In genomic region chr7:76246804-76247389, GRCh38 we compare ENCODE assay signal across 24 cellular contexts. TPM values are rescaled to one million over a fixed set of nuclear protein-coding genes. Genes with fewer than 3 reads are reported as not detected.
DNase-seq lines count a peak whose midpoint lies in the region; ATAC-seq, FAIRE-seq and TF ChIP-seq lines count a peak whose summit lies in the region.
"Had no signal": no experiment of that assay in that cellular context is flagged by ENCODE, and none has a peak within 500 bp of the region (broad histone marks: within the 10 kb centered on the region; RNA-seq: fewer than 3 reads in every experiment).

No MANE protein-coding gene starts in this region.

- FAIRE-seq in A549 (lab: Jason Lieb, UNC): no peak
- FAIRE-seq: G401.6 had no signal

- DNase-seq in A549 (ENCODE audit: low read depth in 1 of 2, low spot score in 1 of 2) (no peak), LHCN-M2 (ENCODE audit: low read depth) (peak; percentile 36), RWPE2 (ENCODE audit: low spot score) (no peak), mesenchymal stem cell (no peak), UCSD-AML1 (lab: John Stamatoyannopoulos, UW; ENCODE audit: unreplicated experiment) (no peak), mesenteric fat pad (ENCODE audit: low spot score) (no peak)
- DNase-seq: Caco-2; CD4-positive, alpha-beta memory T cell; DMS153; H9; NCI-H187; NCI-H446; NCI-H526 treated with DMSO at 0.1 percent for 48 hours; PC-9; SIG-M5; T-cell had no signal

- H3K4me1 ChIP-seq in A549: peaks cover 10% of the 10 kb centered on the region; the same call in 2 of the 3 replicates
- no peaks in the 10 kb centered on the region for H3K4me1 ChIP-seq in RWPE2 (ENCODE audit: insufficient read depth, poor library complexity, severe bottlenecking)
- peaks cover 2% of the 10 kb centered on the region for H3K4me1 ChIP-seq in mesenchymal stem cell (ENCODE audit: control insufficient read depth, insufficient read depth, low read depth, low read length)
- H3K4me1 ChIP-seq: BLaER1, Caco-2 had no signal

- H3K14ac ChIP-seq in mesenchymal stem cell (ENCODE audit: low read length in 2 of 2): no peak overlapping the region

- H3K4ac ChIP-seq in mesenchymal stem cell (ENCODE audit: low read depth in 1 of 2, low read length in 2 of 2): no peak overlapping the region

- H3K36me3 ChIP-seq in RWPE2 (ENCODE audit: low read depth) (no peaks in the 10 kb centered on the region), mesenchymal stem cell (ENCODE audit: control insufficient read depth in 1 of 2, insufficient read depth in 2 of 2, low read depth in 1 of 2, low read length in 2 of 2) (no peaks in the 10 kb centered on the region)
- H3K36me3 ChIP-seq: BLaER1 had no signal

- H2BK5ac ChIP-seq in mesenchymal stem cell (ENCODE audit: low read depth, low read length, poor library complexity, severe bottlenecking): no peak overlapping the region

- no peak for TF ChIP-seq RAD21 in A549 (conservative IDR thresholded peaks at IDR 0.05 in 1 of 2, IDR thresholded peaks at IDR 0.05 in 1 of 2)

- H2BK15ac ChIP-seq in mesenchymal stem cell (ENCODE audit: low read depth, poor library complexity, severe bottlenecking): no peak overlapping the region

- H3K18ac ChIP-seq in mesenchymal stem cell (ENCODE audit: low read depth in 1 of 2, low read length in 2 of 2): no peak overlapping the region

- no peak overlapping the region for H3K4me2 ChIP-seq in A549
- no peak overlapping the region for H3K4me2 ChIP-seq in mesenchymal stem cell (ENCODE audit: low read length, poor library complexity, severe bottlenecking)
- H3K4me2 ChIP-seq: BLaER1, KMS-11, PC-9 had no signal

- CTCF ChIA-PET in A549 (lab: Yijun Ruan, JAX): interaction anchor here (0.9 to 1.1 kb wide), 2 partner anchors 16 to 68 kb away, joined by 3 read pairs; no protein-coding TSS in a partner anchor

- H3K27me3 ChIP-seq in RWPE2 (ENCODE audit: insufficient read depth, poor library complexity, severe bottlenecking) (no peaks in the 10 kb centered on the region), mesenchymal stem cell (ENCODE audit: control insufficient read depth in 1 of 2, insufficient read depth in 1 of 2, low read length in 2 of 2) (peaks cover 27 to 29% of the 10 kb centered on the region in 2 experiments)
- H3K27me3 ChIP-seq: BLaER1 had no signal

- peak overlapping the region; percentile 14 for H4K8ac ChIP-seq in mesenchymal stem cell (ENCODE audit: low read length)

- H3K9me3 ChIP-seq in A549: peaks cover under 1% of the 10 kb centered on the region; the same call in 2 of the 3 replicates
- H3K9me3 ChIP-seq in RWPE2 (ENCODE audit: severe bottlenecking): no peaks in the 10 kb centered on the region
- H3K9me3 ChIP-seq in mesenchymal stem cell (ENCODE audit: control insufficient read depth, low read length): no peaks in the 10 kb centered on the region
- H3K9me3 ChIP-seq: BLaER1, Caco-2 had no signal

- H3K23ac ChIP-seq in mesenchymal stem cell (ENCODE audit: low read length in 2 of 2): no peak overlapping the region

- no peak for TF ChIP-seq EP300 in A549 (IDR thresholded peaks at IDR 0.05)

- H3K27ac ChIP-seq in A549: no peak overlapping the region
- H3K27ac ChIP-seq in RWPE2 (ENCODE audit: poor library complexity, severe bottlenecking): no peak overlapping the region
- no peak overlapping the region for H3K27ac ChIP-seq in mesenchymal stem cell (ENCODE audit: low read length, poor library complexity, severe bottlenecking)
- H3K27ac ChIP-seq: BLaER1, HL-60, KMS-11, PC-9, RWPE1 had no signal

- H3K4me3 ChIP-seq in A549 (no peak overlapping the region), RWPE2 (ENCODE audit: severe bottlenecking) (no peak overlapping the region), mesenchymal stem cell (ENCODE audit: insufficient read depth in 1 of 2, low read depth in 1 of 2, low read length in 2 of 2) (no peak overlapping the region)
- H3K4me3 ChIP-seq: BLaER1, PC-9 had no signal

- no peak overlapping the region for H2AK5ac ChIP-seq in mesenchymal stem cell (ENCODE audit: low read length, severe bottlenecking)

- POLR2A ChIA-PET in A549 (lab: Yijun Ruan, JAX): no interaction called here

- no peak overlapping the region for H2BK12ac ChIP-seq in mesenchymal stem cell (ENCODE audit: low read length in 2 of 2)

- ATAC-seq in A549 (peak; percentile 42 to 64; a peak in 5 of 6 replicates), RWPE2 (ENCODE audit: low read depth) (0 out of 3 replicates have a peak, but pooled peaks have one; percentile 10), GM21390 (IDR thresholded peaks at IDR 0.05; ENCODE audit: unreplicated experiment) (no peak), GM19455 (IDR thresholded peaks at IDR 0.05; ENCODE audit: unreplicated experiment) (no peak)
- ATAC-seq: SK-N-SH treated with all-trans-retinoic acid at 6 μM for 48 hours, T-cell had no signal

- no peak overlapping the region for H4K91ac ChIP-seq in mesenchymal stem cell (ENCODE audit: low read length)

- TF ChIP-seq CTCF in A549 (IDR thresholded peaks at IDR 0.05) (no peak), RWPE2 (IDR thresholded peaks at IDR 0.05; ENCODE audit: poor library complexity, severe bottlenecking) (no peak)

- no peak overlapping the region for H2AFZ ChIP-seq in mesenchymal stem cell (ENCODE audit: low read depth, low read length)
- H2AFZ ChIP-seq: PC-9 had no signal

- no peak for TF ChIP-seq POLR2A in A549 (IDR thresholded peaks at IDR 0.05; ENCODE audit: low read length)

- H3K9ac ChIP-seq in mesenchymal stem cell (ENCODE audit: low read length): no peak overlapping the region
- H3K9ac ChIP-seq: BLaER1, KMS-11 had no signal

- H3K79me1 ChIP-seq in mesenchymal stem cell (replicated peaks; ENCODE audit: low read length, poor library complexity, severe bottlenecking): no peaks in the 10 kb centered on the region

- WGBS in A549 (ENCODE audit: missing lambda C conversion rate): 30% methylated on average over 5 of the region's 5 CpGs
- WGBS in mesenchymal stem cell: 47% methylated on average over 3 of the region's 5 CpGs

- no peak overlapping the region for H2BK120ac ChIP-seq in mesenchymal stem cell (ENCODE audit: low read depth, low read length)

TF ChIP-seq in A549, 52 proteins besides CTCF, POLR2A, EP300 and RAD21:
- no peak for TF ChIP-seq HDAC2 (IDR thresholded peaks at IDR 0.05)
- TF ChIP-seq EHF (CRISPR knock-in tag; IDR thresholded peaks at IDR 0.05): no peak
- TF ChIP-seq HOXA7 (CRISPR knock-in tag; IDR thresholded peaks at IDR 0.05): no peak
- TF ChIP-seq CHD4 (IDR thresholded peaks at IDR 0.05; ENCODE audit: borderline replicate concordance): no peak
- TF ChIP-seq RCOR1 (IDR thresholded peaks at IDR 0.05; ENCODE audit: low read depth, low read length): no peak
- TF ChIP-seq HEYL (CRISPR knock-in tag; IDR thresholded peaks at IDR 0.05): no peak
- TF ChIP-seq PBX3 (IDR thresholded peaks at IDR 0.05): no peak
- TF ChIP-seq ZFP36 (IDR thresholded peaks at IDR 0.05; ENCODE audit: borderline replicate concordance, partially characterized antibody): no peak
- no peak for TF ChIP-seq KDM1A (IDR thresholded peaks at IDR 0.05; ENCODE audit: low read depth)
- no peak for TF ChIP-seq NPAS2 (CRISPR knock-in tag; IDR thresholded peaks at IDR 0.05; ENCODE audit: borderline replicate concordance)

RNA-seq across cellular contexts. Expression of gene SRRM3, which starts 45.2 kb away (rescaled TPM):
- polyA plus RNA-seq in A549 (2011; rRNA removed) (2.4 and 3.0 TPM in 2 replicates), A549 (2017; fragmentation: RNase III; extraction: RNeasy Plus Mini Kit Qiagen cat#74134 plus additional on column Dnase treatment) (5.7 to 7.0 TPM (median 6.5 TPM) in 3 replicates)
- polyA plus RNA-seq in A549 (2012; cell fraction: cytosol; rRNA removed): 3.4 and 5.3 TPM in 2 replicates
- polyA plus RNA-seq in A549 (2012; cell fraction: nucleus; rRNA removed): 6.8 and 6.9 TPM in 2 replicates
- polyA minus RNA-seq in A549 (2011; rRNA and poly(A)+ RNA removed): 4.2 and 4.6 TPM in 2 replicates
- total RNA-seq in LHCN-M2 (2014; rRNA removed) (0.40 and 1.3 TPM in 2 replicates), mesenteric fat pad (4.8 TPM)
- 0.79 TPM for polyA plus RNA-seq in LHCN-M2 (2012)
- polyA plus RNA-seq in mesenchymal stem cell (2013, experiment 1 of 2): 4.0 TPM
- polyA plus RNA-seq in mesenchymal stem cell (2013, experiment 2 of 2): 4.1 TPM
- total RNA-seq: CD4-positive, alpha-beta memory T cell; T-cell had no signal
- polyA plus RNA-seq: CD4-positive, alpha-beta memory T cell had no signal

RNA-seq across cellular contexts. Expression of gene HSPB1, which starts 55.6 kb away (rescaled TPM):
- polyA plus RNA-seq in A549 (2011; rRNA removed) (185 and 209 TPM in 2 replicates), A549 (2017; fragmentation: RNase III; extraction: RNeasy Plus Mini Kit Qiagen cat#74134 plus additional on column Dnase treatment) (547 to 666 TPM (median 620 TPM) in 3 replicates)
- polyA plus RNA-seq in A549 (2012; cell fraction: cytosol; rRNA removed): 1,409 and 1,648 TPM in 2 replicates
- 1,259 and 1,748 TPM in 2 replicates for polyA plus RNA-seq in A549 (2012; cell fraction: nucleus; rRNA removed)
- 41.9 and 74.6 TPM in 2 replicates for polyA minus RNA-seq in A549 (2011; rRNA and poly(A)+ RNA removed)
- total RNA-seq in LHCN-M2 (2014; rRNA removed) (189 and 208 TPM in 2 replicates), mesenteric fat pad (813 TPM)
- polyA plus RNA-seq in LHCN-M2 (2012): 1,772 TPM
- 794 TPM for polyA plus RNA-seq in mesenchymal stem cell (2013, experiment 1 of 2)
- polyA plus RNA-seq in mesenchymal stem cell (2013, experiment 2 of 2): 815 TPM

Comparison
In these comparisons a context has a peak if more than half of its experiments do, and no peak if none do; other contexts are left out.
1. ATAC-seq: peak in A549 (2 of 2) and RWPE2 (single experiment); none in GM21390 (single experiment) and GM19455 (single experiment).